Comparison of ENCODE assay signal across 34 cellular contexts in the genomic region with DNA sequence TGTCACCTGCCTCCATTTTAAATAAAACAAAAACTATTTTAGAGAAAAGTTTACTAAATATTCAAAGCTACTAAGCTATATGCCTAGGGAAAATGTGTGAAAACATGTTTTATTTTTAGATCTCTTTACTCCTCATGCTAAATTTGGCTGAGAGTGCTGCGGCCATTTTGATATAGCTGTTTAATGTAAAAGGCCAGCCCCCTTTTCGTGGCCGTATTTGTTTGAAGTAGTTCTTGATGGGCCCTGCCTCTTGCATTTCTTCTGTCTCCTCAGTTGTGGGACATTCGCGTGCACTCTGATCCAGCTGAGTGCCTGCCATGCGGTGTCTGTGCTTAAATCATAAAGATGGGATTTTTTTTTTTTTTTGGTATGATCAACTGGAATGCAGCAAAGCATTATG.
"Had no signal": no experiment of that assay in that cellular context is flagged by ENCODE, and none has a peak within 500 bp of the region (broad histone marks: within the 10 kb centered on the region; RNA-seq: fewer than 3 reads in every experiment).

No MANE protein-coding gene starts in this region.

- H3K4me2 ChIP-seq: hepatocyte had no signal

- H3K27me3 ChIP-seq: ascending aorta, breast epithelium, esophagus squamous epithelium, gastroesophageal sphincter, heart right ventricle, hepatocyte had no signal

- ATAC-seq: activated CD4-positive, CD25-positive, alpha-beta regulatory T cell treated with anti-CD3 and anti-CD28 coated beads, Interleukin-2, amount 50 U/mL, for 24 hours; activated CD8-positive, alpha-beta memory T cell treated with anti-CD3 and anti-CD28 coated beads, Interleukin-2, amount 10 ng/mL, durations not matched to agents 7 days and 5 days; activated CD8-positive, alpha-beta T cell treated with anti-CD3 and anti-CD28 coated beads, Interleukin-2, amount 10 ng/mL, durations not matched to agents 7 days and 5 days; activated naive CD4-positive, alpha-beta T cell treated with anti-CD3 and anti-CD28 coated beads, Interleukin-2, amount 50 U/mL, for 72 hours; effector memory CD8-positive, alpha-beta T cell; gastroesophageal sphincter; heart right ventricle; T-helper 17 cell had no signal

- H3K27me3 Mint-ChIP-seq: activated B cell treated with CpG ODN at 0.5 μM for 24 hours; activated CD4-positive, alpha-beta memory T cell treated with anti-CD3 and anti-CD28 coated beads for 36 hours; activated CD8-positive, alpha-beta memory T cell treated with anti-CD3 and anti-CD28 coated beads, Interleukin-2, amount 10 ng/mL, durations not matched to agents 7 days and 5 days; activated naive CD4-positive, alpha-beta T cell treated with anti-CD3 and anti-CD28 coated beads, Interleukin-2, amount 10 ng/mL, durations not matched to agents 7 days and 5 days; activated naive CD8-positive, alpha-beta T cell treated with anti-CD3 and anti-CD28 coated beads, Interleukin-2, amount 10 ng/mL, durations not matched to agents 7 days and 5 days; brain; central memory CD8-positive, alpha-beta T cell; dendritic cell treated with granulocyte-macrophage colony-stimulating factor and Interleukin-4, amounts not matched to agents 40 ng/mL and 50 ng/mL, for 4 days; effector memory CD8-positive, alpha-beta T cell; T-helper 17 cell had no signal

- H3K4me3 ChIP-seq: ascending aorta, breast epithelium, coronary artery, esophagus squamous epithelium, gastroesophageal sphincter, heart right ventricle, hepatocyte had no signal

- H3K27ac Mint-ChIP-seq: activated B cell treated with CpG ODN at 0.5 μM for 24 hours; activated CD4-positive, alpha-beta memory T cell treated with anti-CD3 and anti-CD28 coated beads for 36 hours; activated CD8-positive, alpha-beta memory T cell treated with anti-CD3 and anti-CD28 coated beads, Interleukin-2, amount 10 ng/mL, durations not matched to agents 7 days and 5 days; activated CD8-positive, alpha-beta T cell treated with anti-CD3 and anti-CD28 coated beads, Interleukin-2, amount 10 ng/mL, durations not matched to agents 7 days and 5 days; activated naive CD4-positive, alpha-beta T cell treated with anti-CD3 and anti-CD28 coated beads, Interleukin-2, amount 10 ng/mL, durations not matched to agents 7 days and 5 days; activated naive CD4-positive, alpha-beta T cell treated with anti-CD3 and anti-CD28 coated beads, Interleukin-2, amount 50 U/mL, for 72 hours; activated naive CD8-positive, alpha-beta T cell treated with anti-CD3 and anti-CD28 coated beads, Interleukin-2, amount 10 ng/mL, durations not matched to agents 7 days and 5 days; activated T-helper 1 cell treated with anti-CD3 and anti-CD28 coated beads, Interleukin-12 subunit alpha, Interleukin-12 subunit beta, Interleukin-2, Interleukin-4 antibody, amounts not matched to agents 30 ng/mL and 10 ng/mL and 1 ng/mL, durations not matched to agents 14 hours and 24 hours and 36 hours; dendritic cell treated with granulocyte-macrophage colony-stimulating factor and Interleukin-4, amounts not matched to agents 40 ng/mL and 50 ng/mL, for 4 days; effector memory CD8-positive, alpha-beta T cell; T-helper 17 cell; T-helper 2 cell treated with Interferon-gamma antibody and Interleukin-4, amounts not matched to agents 5 μg/mL and 100 μg/mL, for 36 hours had no signal

- H3K4me1 Mint-ChIP-seq: activated B cell treated with CpG ODN at 0.5 μM for 24 hours; activated naive CD4-positive, alpha-beta T cell treated with anti-CD3 and anti-CD28 coated beads, Interleukin-2, amount 10 ng/mL, durations not matched to agents 7 days and 5 days had no signal

- H3K36me3 Mint-ChIP-seq: activated naive CD4-positive, alpha-beta T cell treated with anti-CD3 and anti-CD28 coated beads, Interleukin-2, amount 10 ng/mL, durations not matched to agents 7 days and 5 days had no signal

- H3K36me3 ChIP-seq: breast epithelium, WERI-Rb-1 had no signal

- H3K79me2 ChIP-seq: hepatocyte had no signal

- H3K27ac ChIP-seq: ascending aorta, breast epithelium, coronary artery, epithelial cell of prostate, esophagus squamous epithelium, gastroesophageal sphincter, heart right ventricle, hepatocyte, WERI-Rb-1 had no signal

- H3K4me1 ChIP-seq: ascending aorta, breast epithelium, gastroesophageal sphincter had no signal

- H3K4me3 Mint-ChIP-seq: activated B cell treated with CpG ODN at 0.5 μM for 24 hours; activated CD4-positive, alpha-beta memory T cell treated with anti-CD3 and anti-CD28 coated beads for 36 hours; activated CD8-positive, alpha-beta memory T cell treated with anti-CD3 and anti-CD28 coated beads, Interleukin-2, amount 10 ng/mL, durations not matched to agents 7 days and 5 days; activated CD8-positive, alpha-beta T cell treated with anti-CD3 and anti-CD28 coated beads, Interleukin-2, amount 10 ng/mL, durations not matched to agents 7 days and 5 days; activated naive CD4-positive, alpha-beta T cell treated with anti-CD3 and anti-CD28 coated beads, Interleukin-2, amount 10 ng/mL, durations not matched to agents 7 days and 5 days; activated naive CD8-positive, alpha-beta T cell treated with anti-CD3 and anti-CD28 coated beads, Interleukin-2, amount 10 ng/mL, durations not matched to agents 7 days and 5 days; activated T-helper 1 cell treated with anti-CD3 and anti-CD28 coated beads, Interleukin-12 subunit alpha, Interleukin-12 subunit beta, Interleukin-2, Interleukin-4 antibody, amounts not matched to agents 30 ng/mL and 10 ng/mL and 1 ng/mL, durations not matched to agents 14 hours and 24 hours and 36 hours; brain; central memory CD8-positive, alpha-beta T cell; dendritic cell treated with granulocyte-macrophage colony-stimulating factor and Interleukin-4, amounts not matched to agents 40 ng/mL and 50 ng/mL, for 4 days; effector memory CD8-positive, alpha-beta T cell; T-helper 17 cell; T-helper 2 cell treated with Interferon-gamma antibody and Interleukin-4, amounts not matched to agents 5 μg/mL and 100 μg/mL, for 36 hours had no signal

- H3K9me3 Mint-ChIP-seq: activated B cell treated with CpG ODN at 0.5 μM for 24 hours; activated CD4-positive, alpha-beta memory T cell treated with anti-CD3 and anti-CD28 coated beads for 36 hours; activated naive CD4-positive, alpha-beta T cell treated with anti-CD3 and anti-CD28 coated beads, Interleukin-2, amount 10 ng/mL, durations not matched to agents 7 days and 5 days; activated naive CD4-positive, alpha-beta T cell treated with anti-CD3 and anti-CD28 coated beads, Interleukin-2, amount 50 U/mL, for 72 hours; activated naive CD8-positive, alpha-beta T cell treated with anti-CD3 and anti-CD28 coated beads, Interleukin-2, amount 10 ng/mL, durations not matched to agents 7 days and 5 days; activated T-helper 1 cell treated with anti-CD3 and anti-CD28 coated beads, Interleukin-12 subunit alpha, Interleukin-12 subunit beta, Interleukin-2, Interleukin-4 antibody, amounts not matched to agents 30 ng/mL and 10 ng/mL and 1 ng/mL, durations not matched to agents 14 hours and 24 hours and 36 hours; brain; central memory CD8-positive, alpha-beta T cell; effector memory CD8-positive, alpha-beta T cell; T-helper 2 cell treated with Interferon-gamma antibody and Interleukin-4, amounts not matched to agents 5 μg/mL and 100 μg/mL, for 36 hours had no signal

- DNase-seq: activated B cell treated with CpG ODN at 0.5 μM for 24 hours; activated CD4-positive, alpha-beta memory T cell treated with anti-CD3 and anti-CD28 coated beads for 36 hours; activated CD4-positive, alpha-beta T cell treated with anti-CD3 and anti-CD28 coated beads for 48 hours; activated CD4-positive, alpha-beta T cell treated with anti-CD3 and anti-CD28 coated beads, Interleukin-2, amount 50 U/mL, for 1 hour; activated CD8-positive, alpha-beta memory T cell treated with anti-CD3 and anti-CD28 coated beads, Interleukin-2, amount 10 ng/mL, durations not matched to agents 7 days and 5 days; activated CD8-positive, alpha-beta memory T cell treated with anti-CD3 and anti-CD28 coated beads, Interleukin-2, amount 50 U/mL, for 4 hours; activated CD8-positive, alpha-beta T cell treated with anti-CD3 and anti-CD28 coated beads, Interleukin-2, amount 10 ng/mL, durations not matched to agents 7 days and 5 days; activated gamma-delta T cell; activated naive CD4-positive, alpha-beta T cell; activated naive CD4-positive, alpha-beta T cell treated with anti-CD3 and anti-CD28 coated beads, Interleukin-2, amount 10 ng/mL, durations not matched to agents 7 days and 5 days; activated naive CD8-positive, alpha-beta T cell treated with anti-CD3 and anti-CD28 coated beads, Interleukin-2, amount 10 ng/mL, durations not matched to agents 7 days and 5 days; activated T-cell treated with anti-CD3 and anti-CD28 coated beads, Interleukin-2, amount 50 U/mL, for 1 hour; activated T-cell treated with anti-CD3 and anti-CD28 coated beads, Interleukin-2, amount 50 U/mL, for 48 hours; effector CD4-positive, alpha-beta T cell; effector memory CD8-positive, alpha-beta T cell; esophagus squamous epithelium; foreskin melanocyte; heart right ventricle; T-helper 17 cell; T1000; WERI-Rb-1 had no signal

- H2AFZ ChIP-seq: hepatocyte had no signal

- H3K9me3 ChIP-seq: ascending aorta, breast epithelium, esophagus squamous epithelium, gastroesophageal sphincter, heart right ventricle had no signal
